ENCODE assay signal across 35 cellular contexts in the genomic region with DNA sequence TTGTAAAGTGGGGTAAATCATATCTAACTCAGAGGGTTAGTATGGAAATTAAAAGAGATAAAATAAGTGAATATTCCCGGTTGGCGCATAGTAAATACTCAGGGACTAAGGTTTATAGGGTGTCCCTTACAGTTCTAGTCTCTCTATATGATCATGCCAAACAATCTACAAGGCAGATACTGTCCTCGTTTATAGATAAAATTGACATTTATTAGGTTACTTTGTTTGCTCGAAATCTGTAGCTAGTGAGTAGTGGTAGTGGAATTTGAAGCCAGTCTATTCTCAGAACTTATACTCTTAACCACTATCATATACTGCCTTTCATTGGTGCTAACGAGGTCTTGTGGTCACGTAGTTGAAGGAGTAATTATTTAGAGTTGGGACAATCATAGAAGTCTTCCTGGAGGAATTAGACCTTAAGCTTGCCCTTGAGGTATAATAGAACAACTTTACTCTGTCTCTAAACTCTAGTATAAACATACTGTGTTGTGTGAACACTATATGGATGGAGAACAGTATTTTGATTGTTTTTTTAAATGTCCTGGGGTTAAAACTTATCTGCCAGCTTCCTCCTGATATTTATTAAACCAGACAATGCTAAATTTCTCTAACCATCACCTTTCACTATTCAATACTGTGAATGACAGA.
"Had no signal": no experiment of that assay in that cellular context is flagged by ENCODE, and none has a peak within 500 bp of the region (broad histone marks: within the 10 kb centered on the region; RNA-seq: fewer than 3 reads in every experiment).

No MANE protein-coding gene starts in this region.

- DNase-seq: activated B cell treated with CpG ODN at 0.5 μM for 24 hours; activated CD4-positive, alpha-beta memory T cell treated with anti-CD3 and anti-CD28 coated beads for 36 hours; activated CD4-positive, alpha-beta T cell treated with anti-CD3 and anti-CD28 coated beads for 4 hours; activated CD4-positive, alpha-beta T cell treated with anti-CD3 and anti-CD28 coated beads, Interleukin-2, amount 10 ng/mL, durations not matched to agents 24 days and 14 days; activated CD4-positive, alpha-beta T cell treated with anti-CD3 and anti-CD28 coated beads, Interleukin-2, amount 50 U/mL, for 1 hour; activated CD4-positive, alpha-beta T cell treated with anti-CD3 and anti-CD28 coated beads, Interleukin-2, amount 50 U/mL, for 4 hours; activated CD4-positive, CD25-positive, alpha-beta regulatory T cell treated with anti-CD3 and anti-CD28 coated beads, Interleukin-2, amount 50 U/mL, for 72 hours; activated CD8-positive, alpha-beta memory T cell treated with anti-CD3 and anti-CD28 coated beads, Interleukin-2, amount 50 U/mL, for 4 hours; activated CD8-positive, alpha-beta T cell treated with anti-CD3 and anti-CD28 coated beads for 36 hours; activated effector memory CD4-positive, alpha-beta T cell treated with anti-CD3 and anti-CD28 coated beads, Interleukin-2, amount 50 U/mL, for 16 hours; activated gamma-delta T cell treated with Interleukin-2 at 50 U/mL for 16 hours; activated naive CD4-positive, alpha-beta T cell; activated naive CD4-positive, alpha-beta T cell treated with anti-CD3 and anti-CD28 coated beads for 36 hours; activated naive CD4-positive, alpha-beta T cell treated with anti-CD3 and anti-CD28 coated beads, Interleukin-2, amount 50 U/mL, for 16 hours; activated naive CD8-positive, alpha-beta T cell treated with anti-CD3 and anti-CD28 coated beads, Interleukin-2, amount 10 ng/mL, durations not matched to agents 7 days and 5 days; activated naive CD8-positive, alpha-beta T cell treated with anti-CD3 and anti-CD28 coated beads, Interleukin-2, amount 50 U/mL, for 24 hours; activated T-cell treated with anti-CD3 and anti-CD28 coated beads for 4 hours; activated T-cell treated with anti-CD3 and anti-CD28 coated beads, Interleukin-2, amount 50 U/mL, for 1 hour; activated T-cell treated with anti-CD3 and anti-CD28 coated beads, Interleukin-2, amount 50 U/mL, for 4 hours; activated T-cell treated with anti-CD3 and anti-CD28 coated beads, Interleukin-2, amount 50 U/mL, for 72 hours; amygdala; anterior cingulate cortex; caudate nucleus; cerebellar nuclear complex; T-helper 2 cell; T-helper 9 cell had no signal

- H3K4me3 Mint-ChIP-seq: activated B cell treated with CpG ODN at 0.5 μM for 24 hours; activated CD4-positive, alpha-beta memory T cell treated with anti-CD3 and anti-CD28 coated beads for 36 hours; activated CD4-positive, alpha-beta T cell treated with anti-CD3 and anti-CD28 coated beads, Interleukin-2, amount 10 ng/mL, durations not matched to agents 24 days and 14 days; activated CD8-positive, alpha-beta T cell treated with anti-CD3 and anti-CD28 coated beads for 36 hours; activated naive CD4-positive, alpha-beta T cell treated with anti-CD3 and anti-CD28 coated beads for 36 hours; activated naive CD8-positive, alpha-beta T cell; activated naive CD8-positive, alpha-beta T cell treated with anti-CD3 and anti-CD28 coated beads, Interleukin-2, amount 10 ng/mL, durations not matched to agents 7 days and 5 days; activated naive CD8-positive, alpha-beta T cell treated with anti-CD3 and anti-CD28 coated beads, Interleukin-2, amount 50 U/mL, for 24 hours; activated T-cell treated with anti-CD3 and anti-CD28 coated beads, Interleukin-2, amount 50 U/mL, for 4 hours; activated T-cell treated with anti-CD3 and anti-CD28 coated beads, Interleukin-2, amount 50 U/mL, for 72 hours; activated T-helper 1 cell treated with anti-CD3 and anti-CD28 coated beads, Interleukin-12 subunit alpha, Interleukin-12 subunit beta, Interleukin-2, Interleukin-4 antibody, amounts not matched to agents 30 ng/mL and 10 ng/mL and 1 ng/mL, durations not matched to agents 14 hours and 24 hours and 36 hours; activated T-helper 17 cell treated with anti-CD3 and anti-CD28 coated beads, Interleukin-2, amount 50 U/mL, for 72 hours; brain; central memory CD8-positive, alpha-beta T cell; T-helper 2 cell treated with Interferon-gamma antibody and Interleukin-4, amounts not matched to agents 5 μg/mL and 100 μg/mL, for 36 hours had no signal

- H3K27ac Mint-ChIP-seq: activated B cell treated with CpG ODN at 0.5 μM for 24 hours; activated CD4-positive, alpha-beta memory T cell treated with anti-CD3 and anti-CD28 coated beads for 36 hours; activated CD4-positive, alpha-beta T cell treated with anti-CD3 and anti-CD28 coated beads, Interleukin-2, amount 10 ng/mL, durations not matched to agents 24 days and 14 days; activated CD8-positive, alpha-beta T cell treated with anti-CD3 and anti-CD28 coated beads for 36 hours; activated naive CD4-positive, alpha-beta T cell treated with anti-CD3 and anti-CD28 coated beads for 36 hours; activated naive CD8-positive, alpha-beta T cell; activated naive CD8-positive, alpha-beta T cell treated with anti-CD3 and anti-CD28 coated beads, Interleukin-2, amount 10 ng/mL, durations not matched to agents 7 days and 5 days; activated naive CD8-positive, alpha-beta T cell treated with anti-CD3 and anti-CD28 coated beads, Interleukin-2, amount 50 U/mL, for 24 hours; activated T-cell treated with anti-CD3 and anti-CD28 coated beads, Interleukin-2, amount 50 U/mL, for 72 hours; activated T-helper 1 cell treated with anti-CD3 and anti-CD28 coated beads, Interleukin-12 subunit alpha, Interleukin-12 subunit beta, Interleukin-2, Interleukin-4 antibody, amounts not matched to agents 30 ng/mL and 10 ng/mL and 1 ng/mL, durations not matched to agents 14 hours and 24 hours and 36 hours; activated T-helper 17 cell treated with anti-CD3 and anti-CD28 coated beads, Interleukin-2, amount 50 U/mL, for 72 hours; brain; T-helper 2 cell treated with Interferon-gamma antibody and Interleukin-4, amounts not matched to agents 5 μg/mL and 100 μg/mL, for 36 hours had no signal

- H3K36me3 Mint-ChIP-seq: activated CD4-positive, alpha-beta memory T cell treated with anti-CD3 and anti-CD28 coated beads for 36 hours; activated naive CD8-positive, alpha-beta T cell; activated naive CD8-positive, alpha-beta T cell treated with anti-CD3 and anti-CD28 coated beads, Interleukin-2, amount 10 ng/mL, durations not matched to agents 7 days and 5 days; brain had no signal

- H3K4me1 Mint-ChIP-seq: activated B cell treated with CpG ODN at 0.5 μM for 24 hours; activated CD4-positive, alpha-beta T cell treated with anti-CD3 and anti-CD28 coated beads, Interleukin-2, amount 10 ng/mL, durations not matched to agents 24 days and 14 days; activated naive CD8-positive, alpha-beta T cell treated with anti-CD3 and anti-CD28 coated beads, Interleukin-2, amount 10 ng/mL, durations not matched to agents 7 days and 5 days; activated naive CD8-positive, alpha-beta T cell treated with anti-CD3 and anti-CD28 coated beads, Interleukin-2, amount 50 U/mL, for 24 hours; activated T-helper 17 cell treated with anti-CD3 and anti-CD28 coated beads, Interleukin-2, amount 50 U/mL, for 72 hours; brain; central memory CD8-positive, alpha-beta T cell had no signal

- H3K9me3 Mint-ChIP-seq: activated B cell treated with CpG ODN at 0.5 μM for 24 hours; activated CD4-positive, alpha-beta memory T cell treated with anti-CD3 and anti-CD28 coated beads for 36 hours; activated CD4-positive, alpha-beta T cell treated with anti-CD3 and anti-CD28 coated beads, Interleukin-2, amount 10 ng/mL, durations not matched to agents 24 days and 14 days; activated CD8-positive, alpha-beta T cell treated with anti-CD3 and anti-CD28 coated beads for 36 hours; activated naive CD4-positive, alpha-beta T cell treated with anti-CD3 and anti-CD28 coated beads for 36 hours; activated naive CD8-positive, alpha-beta T cell treated with anti-CD3 and anti-CD28 coated beads, Interleukin-2, amount 10 ng/mL, durations not matched to agents 7 days and 5 days; activated naive CD8-positive, alpha-beta T cell treated with anti-CD3 and anti-CD28 coated beads, Interleukin-2, amount 50 U/mL, for 24 hours; activated T-cell treated with anti-CD3 and anti-CD28 coated beads, Interleukin-2, amount 50 U/mL, for 4 hours; activated T-helper 1 cell treated with anti-CD3 and anti-CD28 coated beads, Interleukin-12 subunit alpha, Interleukin-12 subunit beta, Interleukin-2, Interleukin-4 antibody, amounts not matched to agents 30 ng/mL and 10 ng/mL and 1 ng/mL, durations not matched to agents 14 hours and 24 hours and 36 hours; activated T-helper 17 cell treated with anti-CD3 and anti-CD28 coated beads, Interleukin-2, amount 50 U/mL, for 72 hours; central memory CD8-positive, alpha-beta T cell; T-helper 2 cell treated with Interferon-gamma antibody and Interleukin-4, amounts not matched to agents 5 μg/mL and 100 μg/mL, for 36 hours had no signal

- H3K4me3 ChIP-seq: ascending aorta, cardiac muscle cell had no signal

- H3K27ac ChIP-seq: ascending aorta, cardiac muscle cell, VCaP had no signal

- H3K9me3 ChIP-seq: ascending aorta had no signal

- H3K27me3 Mint-ChIP-seq: activated CD4-positive, alpha-beta memory T cell treated with anti-CD3 and anti-CD28 coated beads for 36 hours; activated CD4-positive, alpha-beta T cell treated with anti-CD3 and anti-CD28 coated beads, Interleukin-2, amount 10 ng/mL, durations not matched to agents 24 days and 14 days; activated CD8-positive, alpha-beta T cell treated with anti-CD3 and anti-CD28 coated beads for 36 hours; activated naive CD8-positive, alpha-beta T cell; activated naive CD8-positive, alpha-beta T cell treated with anti-CD3 and anti-CD28 coated beads, Interleukin-2, amount 10 ng/mL, durations not matched to agents 7 days and 5 days; activated naive CD8-positive, alpha-beta T cell treated with anti-CD3 and anti-CD28 coated beads, Interleukin-2, amount 50 U/mL, for 24 hours; activated T-helper 17 cell treated with anti-CD3 and anti-CD28 coated beads, Interleukin-2, amount 50 U/mL, for 72 hours had no signal

- ATAC-seq: activated CD8-positive, alpha-beta T cell treated with anti-CD3 and anti-CD28 coated beads for 36 hours; activated naive CD8-positive, alpha-beta T cell treated with anti-CD3 and anti-CD28 coated beads, Interleukin-2, amount 50 U/mL, for 24 hours; activated T-cell treated with anti-CD3 and anti-CD28 coated beads, Interleukin-2, amount 50 U/mL, for 4 hours; activated T-cell treated with anti-CD3 and anti-CD28 coated beads, Interleukin-2, amount 50 U/mL, for 72 hours; activated T-helper 17 cell treated with anti-CD3 and anti-CD28 coated beads, Interleukin-2, amount 50 U/mL, for 72 hours had no signal

- H3K36me3 ChIP-seq: ascending aorta, cardiac muscle cell had no signal

- H3K4me1 ChIP-seq: ascending aorta had no signal

- H3K27me3 ChIP-seq: ascending aorta, cardiac muscle cell had no signal
